1 cellular context compared by ENCODE assay signal in genomic region chr20:38337561-38338140, GRCh38.
TF ChIP-seq lines count a peak whose summit lies in the region.

No MANE protein-coding gene starts in this region.

TF ChIP-seq in K562, 482 proteins besides CTCF, POLR2A, EP300 and RAD21 (continued from another document and continues in another):
- peak; percentile 51 for TF ChIP-seq THAP12 (CRISPR knock-in tag; IDR thresholded peaks at IDR 0.05)
- no peak for TF ChIP-seq SMAD1 (IDR thresholded peaks at IDR 0.05; ENCODE audit: low read depth, low read length, partially characterized antibody)
- TF ChIP-seq CEBPG (CRISPR knock-in tag; IDR thresholded peaks at IDR 0.05), result no peak
- TF ChIP-seq CEBPG (tag; conservative IDR thresholded peaks at IDR 0.05 in 1 of 2, IDR thresholded peaks at IDR 0.05 in 1 of 2), result no peak
- TF ChIP-seq SP1 (CRISPR knock-in tag; IDR thresholded peaks at IDR 0.05), result peak; percentile 78
- TF ChIP-seq MYC (IDR thresholded peaks at IDR 0.05; ENCODE audit: low read depth, low read length), result peak; percentile 42; the same call in 1 of the 2 replicates
- TF ChIP-seq MYC (CRISPR knock-in tag; IDR thresholded peaks at IDR 0.05; ENCODE audit: borderline replicate concordance, low read depth), result no peak
- TF ChIP-seq NR0B1 (IDR thresholded peaks at IDR 0.05; ENCODE audit: partially characterized antibody), result no peak
- TF ChIP-seq ZNF431 (CRISPR knock-in tag; IDR thresholded peaks at IDR 0.05), result no peak
- no peak for TF ChIP-seq ZKSCAN3 (CRISPR knock-in tag; IDR thresholded peaks at IDR 0.05)
- TF ChIP-seq GABPA (tag; conservative IDR thresholded peaks at IDR 0.05; ENCODE audit: low read depth), result no peak
- TF ChIP-seq ZC3H11A (IDR thresholded peaks at IDR 0.05; ENCODE audit: low read depth, low read length), result no peak
- TF ChIP-seq, protein P1, sequence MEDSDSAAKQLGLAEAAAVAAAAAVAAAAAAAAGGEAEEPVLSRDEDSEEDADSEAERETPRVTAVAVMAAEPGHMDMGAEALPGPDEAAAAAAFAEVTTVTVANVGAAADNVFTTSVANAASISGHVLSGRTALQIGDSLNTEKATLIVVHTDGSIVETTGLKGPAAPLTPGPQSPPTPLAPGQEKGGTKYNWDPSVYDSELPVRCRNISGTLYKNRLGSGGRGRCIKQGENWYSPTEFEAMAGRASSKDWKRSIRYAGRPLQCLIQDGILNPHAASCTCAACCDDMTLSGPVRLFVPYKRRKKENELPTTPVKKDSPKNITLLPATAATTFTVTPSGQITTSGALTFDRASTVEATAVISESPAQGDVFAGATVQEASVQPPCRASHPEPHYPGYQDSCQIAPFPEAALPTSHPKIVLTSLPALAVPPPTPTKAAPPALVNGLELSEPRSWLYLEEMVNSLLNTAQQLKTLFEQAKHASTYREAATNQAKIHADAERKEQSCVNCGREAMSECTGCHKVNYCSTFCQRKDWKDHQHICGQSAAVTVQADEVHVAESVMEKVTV (CRISPR knock-in tag; IDR thresholded peaks at IDR 0.05), result peak; percentile 95
- TF ChIP-seq MCM5 (IDR thresholded peaks at IDR 0.05; ENCODE audit: low read depth), result no peak
- TF ChIP-seq HNRNPUL1 (IDR thresholded peaks at IDR 0.05; ENCODE audit: low read length), result no peak
- TF ChIP-seq, protein P2, sequence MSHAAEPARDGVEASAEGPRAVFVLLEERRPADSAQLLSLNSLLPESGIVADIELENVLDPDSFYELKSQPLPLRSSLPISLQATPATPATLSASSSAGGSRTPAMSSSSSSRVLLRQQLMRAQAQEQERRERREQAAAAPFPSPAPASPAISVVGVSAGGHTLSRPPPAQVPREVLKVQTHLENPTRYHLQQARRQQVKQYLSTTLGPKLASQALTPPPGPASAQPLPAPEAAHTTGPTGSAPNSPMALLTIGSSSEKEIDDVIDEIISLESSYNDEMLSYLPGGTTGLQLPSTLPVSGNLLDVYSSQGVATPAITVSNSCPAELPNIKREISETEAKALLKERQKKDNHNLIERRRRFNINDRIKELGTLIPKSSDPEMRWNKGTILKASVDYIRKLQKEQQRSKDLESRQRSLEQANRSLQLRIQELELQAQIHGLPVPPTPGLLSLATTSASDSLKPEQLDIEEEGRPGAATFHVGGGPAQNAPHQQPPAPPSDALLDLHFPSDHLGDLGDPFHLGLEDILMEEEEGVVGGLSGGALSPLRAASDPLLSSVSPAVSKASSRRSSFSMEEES (CRISPR knock-in tag; IDR thresholded peaks at IDR 0.05), result no peak
- TF ChIP-seq NCOA6 (IDR thresholded peaks at IDR 0.05), result no peak
- TF ChIP-seq ARID2 (IDR thresholded peaks at IDR 0.05), result peak; percentile 91
- TF ChIP-seq ZNF324 (CRISPR knock-in tag; IDR thresholded peaks at IDR 0.05), result no peak
- 0 out of 4 replicates have a peak, but pooled peaks of 1 of the 2 experiments have one; percentile 23 for TF ChIP-seq ARNT (IDR thresholded peaks at IDR 0.05)
- TF ChIP-seq MAFF (IDR thresholded peaks at IDR 0.05; ENCODE audit: low read length), result no peak
- TF ChIP-seq CBX3 (IDR thresholded peaks at IDR 0.05; ENCODE audit: borderline replicate concordance in 1 of 2, low read length in 2 of 2), result peak; percentile 72 to 100
- no peak for TF ChIP-seq BRCA1 (IDR thresholded peaks at IDR 0.05)
- TF ChIP-seq BRCA1 (CRISPR knock-in tag; IDR thresholded peaks at IDR 0.05), result no peak
- TF ChIP-seq, protein P3, sequence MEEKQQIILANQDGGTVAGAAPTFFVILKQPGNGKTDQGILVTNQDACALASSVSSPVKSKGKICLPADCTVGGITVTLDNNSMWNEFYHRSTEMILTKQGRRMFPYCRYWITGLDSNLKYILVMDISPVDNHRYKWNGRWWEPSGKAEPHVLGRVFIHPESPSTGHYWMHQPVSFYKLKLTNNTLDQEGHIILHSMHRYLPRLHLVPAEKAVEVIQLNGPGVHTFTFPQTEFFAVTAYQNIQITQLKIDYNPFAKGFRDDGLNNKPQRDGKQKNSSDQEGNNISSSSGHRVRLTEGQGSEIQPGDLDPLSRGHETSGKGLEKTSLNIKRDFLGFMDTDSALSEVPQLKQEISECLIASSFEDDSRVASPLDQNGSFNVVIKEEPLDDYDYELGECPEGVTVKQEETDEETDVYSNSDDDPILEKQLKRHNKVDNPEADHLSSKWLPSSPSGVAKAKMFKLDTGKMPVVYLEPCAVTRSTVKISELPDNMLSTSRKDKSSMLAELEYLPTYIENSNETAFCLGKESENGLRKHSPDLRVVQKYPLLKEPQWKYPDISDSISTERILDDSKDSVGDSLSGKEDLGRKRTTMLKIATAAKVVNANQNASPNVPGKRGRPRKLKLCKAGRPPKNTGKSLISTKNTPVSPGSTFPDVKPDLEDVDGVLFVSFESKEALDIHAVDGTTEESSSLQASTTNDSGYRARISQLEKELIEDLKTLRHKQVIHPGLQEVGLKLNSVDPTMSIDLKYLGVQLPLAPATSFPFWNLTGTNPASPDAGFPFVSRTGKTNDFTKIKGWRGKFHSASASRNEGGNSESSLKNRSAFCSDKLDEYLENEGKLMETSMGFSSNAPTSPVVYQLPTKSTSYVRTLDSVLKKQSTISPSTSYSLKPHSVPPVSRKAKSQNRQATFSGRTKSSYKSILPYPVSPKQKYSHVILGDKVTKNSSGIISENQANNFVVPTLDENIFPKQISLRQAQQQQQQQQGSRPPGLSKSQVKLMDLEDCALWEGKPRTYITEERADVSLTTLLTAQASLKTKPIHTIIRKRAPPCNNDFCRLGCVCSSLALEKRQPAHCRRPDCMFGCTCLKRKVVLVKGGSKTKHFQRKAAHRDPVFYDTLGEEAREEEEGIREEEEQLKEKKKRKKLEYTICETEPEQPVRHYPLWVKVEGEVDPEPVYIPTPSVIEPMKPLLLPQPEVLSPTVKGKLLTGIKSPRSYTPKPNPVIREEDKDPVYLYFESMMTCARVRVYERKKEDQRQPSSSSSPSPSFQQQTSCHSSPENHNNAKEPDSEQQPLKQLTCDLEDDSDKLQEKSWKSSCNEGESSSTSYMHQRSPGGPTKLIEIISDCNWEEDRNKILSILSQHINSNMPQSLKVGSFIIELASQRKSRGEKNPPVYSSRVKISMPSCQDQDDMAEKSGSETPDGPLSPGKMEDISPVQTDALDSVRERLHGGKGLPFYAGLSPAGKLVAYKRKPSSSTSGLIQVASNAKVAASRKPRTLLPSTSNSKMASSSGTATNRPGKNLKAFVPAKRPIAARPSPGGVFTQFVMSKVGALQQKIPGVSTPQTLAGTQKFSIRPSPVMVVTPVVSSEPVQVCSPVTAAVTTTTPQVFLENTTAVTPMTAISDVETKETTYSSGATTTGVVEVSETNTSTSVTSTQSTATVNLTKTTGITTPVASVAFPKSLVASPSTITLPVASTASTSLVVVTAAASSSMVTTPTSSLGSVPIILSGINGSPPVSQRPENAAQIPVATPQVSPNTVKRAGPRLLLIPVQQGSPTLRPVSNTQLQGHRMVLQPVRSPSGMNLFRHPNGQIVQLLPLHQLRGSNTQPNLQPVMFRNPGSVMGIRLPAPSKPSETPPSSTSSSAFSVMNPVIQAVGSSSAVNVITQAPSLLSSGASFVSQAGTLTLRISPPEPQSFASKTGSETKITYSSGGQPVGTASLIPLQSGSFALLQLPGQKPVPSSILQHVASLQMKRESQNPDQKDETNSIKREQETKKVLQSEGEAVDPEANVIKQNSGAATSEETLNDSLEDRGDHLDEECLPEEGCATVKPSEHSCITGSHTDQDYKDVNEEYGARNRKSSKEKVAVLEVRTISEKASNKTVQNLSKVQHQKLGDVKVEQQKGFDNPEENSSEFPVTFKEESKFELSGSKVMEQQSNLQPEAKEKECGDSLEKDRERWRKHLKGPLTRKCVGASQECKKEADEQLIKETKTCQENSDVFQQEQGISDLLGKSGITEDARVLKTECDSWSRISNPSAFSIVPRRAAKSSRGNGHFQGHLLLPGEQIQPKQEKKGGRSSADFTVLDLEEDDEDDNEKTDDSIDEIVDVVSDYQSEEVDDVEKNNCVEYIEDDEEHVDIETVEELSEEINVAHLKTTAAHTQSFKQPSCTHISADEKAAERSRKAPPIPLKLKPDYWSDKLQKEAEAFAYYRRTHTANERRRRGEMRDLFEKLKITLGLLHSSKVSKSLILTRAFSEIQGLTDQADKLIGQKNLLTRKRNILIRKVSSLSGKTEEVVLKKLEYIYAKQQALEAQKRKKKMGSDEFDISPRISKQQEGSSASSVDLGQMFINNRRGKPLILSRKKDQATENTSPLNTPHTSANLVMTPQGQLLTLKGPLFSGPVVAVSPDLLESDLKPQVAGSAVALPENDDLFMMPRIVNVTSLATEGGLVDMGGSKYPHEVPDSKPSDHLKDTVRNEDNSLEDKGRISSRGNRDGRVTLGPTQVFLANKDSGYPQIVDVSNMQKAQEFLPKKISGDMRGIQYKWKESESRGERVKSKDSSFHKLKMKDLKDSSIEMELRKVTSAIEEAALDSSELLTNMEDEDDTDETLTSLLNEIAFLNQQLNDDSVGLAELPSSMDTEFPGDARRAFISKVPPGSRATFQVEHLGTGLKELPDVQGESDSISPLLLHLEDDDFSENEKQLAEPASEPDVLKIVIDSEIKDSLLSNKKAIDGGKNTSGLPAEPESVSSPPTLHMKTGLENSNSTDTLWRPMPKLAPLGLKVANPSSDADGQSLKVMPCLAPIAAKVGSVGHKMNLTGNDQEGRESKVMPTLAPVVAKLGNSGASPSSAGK (IDR thresholded peaks at IDR 0.05), result no peak
- TF ChIP-seq NONO (IDR thresholded peaks at IDR 0.05; ENCODE audit: low read depth in 2 of 2, low read length in 1 of 2), result no peak
- no peak for TF ChIP-seq ZFP1 (CRISPR knock-in tag; IDR thresholded peaks at IDR 0.05)
- no peak for TF ChIP-seq BCL6 (CRISPR knock-in tag; IDR thresholded peaks at IDR 0.05)
- TF ChIP-seq PATZ1 (CRISPR knock-in tag; IDR thresholded peaks at IDR 0.05; ENCODE audit: borderline replicate concordance), result no peak
- TF ChIP-seq SOX6 (IDR thresholded peaks at IDR 0.05), result peak; percentile 26; the same call in 1 of the 2 replicates
- no peak for TF ChIP-seq ZNF212 (CRISPR knock-in tag; IDR thresholded peaks at IDR 0.05)
- peak; percentile 67 for TF ChIP-seq JUND (IDR thresholded peaks at IDR 0.05; ENCODE audit: borderline replicate concordance, low read depth, low read length)
- TF ChIP-seq JUND (tag; IDR thresholded peaks at IDR 0.05; ENCODE audit: borderline replicate concordance, low read depth, low read length), result peak; percentile 47; the same call in 1 of the 3 replicates
- TF ChIP-seq PHF21A (IDR thresholded peaks at IDR 0.05; ENCODE audit: borderline replicate concordance, low read depth), result no peak
- no peak for TF ChIP-seq ZNF23 (CRISPR knock-in tag; IDR thresholded peaks at IDR 0.05)
- TF ChIP-seq ZNF121 (CRISPR knock-in tag; conservative IDR thresholded peaks at IDR 0.05), result peak; percentile 100
- TF ChIP-seq GTF2E2 (tag; IDR thresholded peaks at IDR 0.05), result no peak
- no peak for TF ChIP-seq ZFX (CRISPR knock-in tag; IDR thresholded peaks at IDR 0.05)
- no peak for TF ChIP-seq NR2F6 (CRISPR knock-in tag; IDR thresholded peaks at IDR 0.05)
- TF ChIP-seq, protein P4, sequence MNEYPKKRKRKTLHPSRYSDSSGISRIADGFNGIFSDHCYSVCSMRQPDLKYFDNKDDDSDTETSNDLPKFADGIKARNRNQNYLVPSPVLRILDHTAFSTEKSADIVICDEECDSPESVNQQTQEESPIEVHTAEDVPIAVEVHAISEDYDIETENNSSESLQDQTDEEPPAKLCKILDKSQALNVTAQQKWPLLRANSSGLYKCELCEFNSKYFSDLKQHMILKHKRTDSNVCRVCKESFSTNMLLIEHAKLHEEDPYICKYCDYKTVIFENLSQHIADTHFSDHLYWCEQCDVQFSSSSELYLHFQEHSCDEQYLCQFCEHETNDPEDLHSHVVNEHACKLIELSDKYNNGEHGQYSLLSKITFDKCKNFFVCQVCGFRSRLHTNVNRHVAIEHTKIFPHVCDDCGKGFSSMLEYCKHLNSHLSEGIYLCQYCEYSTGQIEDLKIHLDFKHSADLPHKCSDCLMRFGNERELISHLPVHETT (CRISPR knock-in tag; conservative IDR thresholded peaks at IDR 0.05 in 1 of 2, IDR thresholded peaks at IDR 0.05 in 1 of 2), result no peak
